ENCODE assay signal across 19 cellular contexts in genomic region chr1:88029899-88030298, GRCh38.
DNase-seq lines count a peak whose midpoint lies in the region; ATAC-seq and TF ChIP-seq lines count a peak whose summit lies in the region.
"Had no signal": no experiment of that assay in that cellular context is flagged by ENCODE, and none has a peak within 500 bp of the region (broad histone marks: within the 10 kb centered on the region; RNA-seq: fewer than 3 reads in every experiment).

No MANE protein-coding gene starts in this region.

- H3K36me3 ChIP-seq in GM23338 (ENCODE audit: insufficient read depth) (no peaks in the 10 kb centered on the region), neural progenitor cell (no peaks in the 10 kb centered on the region), brain microvascular endothelial cell (replicated peaks) (no peaks in the 10 kb centered on the region)
- H3K36me3 ChIP-seq: BE2C, Peyer's patch, SJSA1 had no signal

- peak; percentile 21 to 40; a peak in 3 of 4 replicates for TF ChIP-seq CTCF in GM23338 (conservative IDR thresholded peaks at IDR 0.05; ENCODE audit: low read depth in 2 of 2)
- TF ChIP-seq CTCF in foreskin keratinocyte (conservative IDR thresholded peaks at IDR 0.05) = peak; percentile 18
- TF ChIP-seq CTCF in neural progenitor cell (IDR thresholded peaks at IDR 0.05) = peak; percentile 11
- TF ChIP-seq CTCF in brain microvascular endothelial cell (IDR thresholded peaks at IDR 0.05; ENCODE audit: low read depth, low read length, missing control alignments) = no peak

- H3K4me2 ChIP-seq in GM23338 (no peak overlapping the region), neural progenitor cell (no peak overlapping the region)

- in situ Hi-C loops in brain microvascular endothelial cell (cut with HindIII; ENCODE audit: low pct_ligation_motif_present, low sequenced_read_pairs) = no loop called here

- H3K27ac Mint-ChIP-seq in GM23338 = peak overlapping the region; percentile 56; the same call in 1 of the 2 replicates
- no peak overlapping the region for H3K27ac Mint-ChIP-seq in neural progenitor cell
- H3K27ac Mint-ChIP-seq: CD4-positive, CD25-positive, alpha-beta regulatory T cell had no signal

- peaks cover 4% of the 10 kb centered on the region for H3K9me3 Mint-ChIP-seq in GM23338
- H3K9me3 Mint-ChIP-seq in neural progenitor cell = no peaks in the 10 kb centered on the region

- H3K4me3 Mint-ChIP-seq in GM23338 = no peak overlapping the region
- no peak overlapping the region for H3K4me3 Mint-ChIP-seq in neural progenitor cell
- H3K4me3 Mint-ChIP-seq: CD4-positive, CD25-positive, alpha-beta regulatory T cell had no signal

- H3K4me1 ChIP-seq in GM23338 (ENCODE audit: insufficient read depth) = peaks cover 5% of the 10 kb centered on the region; the same call in 1 of the 2 replicates
- H3K4me1 ChIP-seq in foreskin keratinocyte = no peaks in the 10 kb centered on the region
- no peaks in the 10 kb centered on the region for H3K4me1 ChIP-seq in neural progenitor cell
- H3K4me1 ChIP-seq: BE2C, Peyer's patch, SJSA1 had no signal

- H3K36me3 Mint-ChIP-seq in GM23338 (ENCODE audit: low read depth) (peaks cover under 1% of the 10 kb centered on the region; the same call in 2 of the 3 replicates), neural progenitor cell (no peaks in the 10 kb centered on the region)
- H3K36me3 Mint-ChIP-seq: CD4-positive, CD25-positive, alpha-beta regulatory T cell had no signal

- peak; percentile 43 for DNase-seq in GM23338 (ENCODE audit: low spot score)
- DNase-seq in NCI-H69 (lab: John Stamatoyannopoulos, UW) = peak; percentile 2
- DNase-seq in foreskin keratinocyte = no peak
- no peak for DNase-seq in neural progenitor cell (ENCODE audit: low spot score)
- no peak for DNase-seq in brain microvascular endothelial cell
- DNase-seq in putamen (ENCODE audit: low spot score) = no peak
- DNase-seq: BE2C; CD4-positive, CD25-positive, alpha-beta regulatory T cell; DMS79; HCEC 1CT; KG1; NCI-H1105; NCI-H146; NCI-H2029 treated with DMSO at 0.1 percent for 48 hours; NCI-H2171 treated with DMSO at 0.1 percent for 48 hours; NCI-H524 treated with DMSO at 0.1 percent for 48 hours; Peyer's patch had no signal

- H3K4me3 ChIP-seq in GM23338 (no peak overlapping the region), neural progenitor cell (no peak overlapping the region), brain microvascular endothelial cell (ENCODE audit: low read depth, low read length) (no peak overlapping the region)
- H3K4me3 ChIP-seq: Peyer's patch, SJSA1 had no signal

- H3K27ac ChIP-seq in GM23338 (ENCODE audit: low read depth) (no peak overlapping the region), foreskin keratinocyte (no peak overlapping the region), neural progenitor cell (no peak overlapping the region), brain microvascular endothelial cell (no peak overlapping the region)
- H3K27ac ChIP-seq: Peyer's patch, SJSA1 had no signal

- H3K27me3 ChIP-seq in GM23338 (ENCODE audit: insufficient read depth) (no peaks in the 10 kb centered on the region), foreskin keratinocyte (no peaks in the 10 kb centered on the region), neural progenitor cell (no peaks in the 10 kb centered on the region), brain microvascular endothelial cell (replicated peaks) (no peaks in the 10 kb centered on the region)
- H3K27me3 ChIP-seq: BE2C, Peyer's patch, SJSA1 had no signal

- H3K79me2 ChIP-seq in GM23338 (replicated peaks; ENCODE audit: insufficient read depth) (no peaks in the 10 kb centered on the region), neural progenitor cell (ENCODE audit: low read depth) (no peaks in the 10 kb centered on the region)

- ATAC-seq in GM23338 (peak; percentile 76), foreskin keratinocyte (no peak), GM21360 (IDR thresholded peaks at IDR 0.05; ENCODE audit: unreplicated experiment) (no peak)

- H4K20me1 ChIP-seq in GM23338 (replicated peaks; ENCODE audit: insufficient read depth) (no peaks in the 10 kb centered on the region), neural progenitor cell (ENCODE audit: low read depth) (no peaks in the 10 kb centered on the region)

- no peaks in the 10 kb centered on the region for H3K9me3 ChIP-seq in neural progenitor cell (ENCODE audit: low read depth)
- H3K9me3 ChIP-seq: BE2C, Peyer's patch, SJSA1 had no signal

- H3K27me3 Mint-ChIP-seq in GM23338 (ENCODE audit: insufficient read depth, low read depth, poor library complexity) = no peaks in the 10 kb centered on the region
- H3K27me3 Mint-ChIP-seq in neural progenitor cell (ENCODE audit: insufficient read depth, low read depth) = no peaks in the 10 kb centered on the region
- H3K27me3 Mint-ChIP-seq: CD4-positive, CD25-positive, alpha-beta regulatory T cell had no signal

- no peak overlapping the region for H3K9ac ChIP-seq in neural progenitor cell

- H3F3A ChIP-seq in GM23338 (replicated peaks; ENCODE audit: low read depth) (no peaks in the 10 kb centered on the region), neural progenitor cell (ENCODE audit: low read depth) (no peaks in the 10 kb centered on the region)

- 0 out of 2 replicates have a peak overlapping the region, but pooled peaks have one; percentile 11 for H2AFZ ChIP-seq in GM23338
- H2AFZ ChIP-seq in neural progenitor cell (replicated peaks) = peak overlapping the region; percentile 55

- H3K9me2 ChIP-seq in GM23338 (ENCODE audit: insufficient read depth) = peaks cover 19% of the 10 kb centered on the region

- H3K4me1 Mint-ChIP-seq in GM23338 (peaks cover 15% of the 10 kb centered on the region), neural progenitor cell (no peaks in the 10 kb centered on the region)

TF ChIP-seq in GM23338, 12 proteins besides CTCF, POLR2A, EP300 and RAD21 (continues in another document):
- TF ChIP-seq ETS1 (IDR thresholded peaks at IDR 0.05) = no peak
- no peak for TF ChIP-seq EZH2 (IDR thresholded peaks at IDR 0.05; ENCODE audit: low read depth, unreplicated experiment)
- TF ChIP-seq, protein P1, sequence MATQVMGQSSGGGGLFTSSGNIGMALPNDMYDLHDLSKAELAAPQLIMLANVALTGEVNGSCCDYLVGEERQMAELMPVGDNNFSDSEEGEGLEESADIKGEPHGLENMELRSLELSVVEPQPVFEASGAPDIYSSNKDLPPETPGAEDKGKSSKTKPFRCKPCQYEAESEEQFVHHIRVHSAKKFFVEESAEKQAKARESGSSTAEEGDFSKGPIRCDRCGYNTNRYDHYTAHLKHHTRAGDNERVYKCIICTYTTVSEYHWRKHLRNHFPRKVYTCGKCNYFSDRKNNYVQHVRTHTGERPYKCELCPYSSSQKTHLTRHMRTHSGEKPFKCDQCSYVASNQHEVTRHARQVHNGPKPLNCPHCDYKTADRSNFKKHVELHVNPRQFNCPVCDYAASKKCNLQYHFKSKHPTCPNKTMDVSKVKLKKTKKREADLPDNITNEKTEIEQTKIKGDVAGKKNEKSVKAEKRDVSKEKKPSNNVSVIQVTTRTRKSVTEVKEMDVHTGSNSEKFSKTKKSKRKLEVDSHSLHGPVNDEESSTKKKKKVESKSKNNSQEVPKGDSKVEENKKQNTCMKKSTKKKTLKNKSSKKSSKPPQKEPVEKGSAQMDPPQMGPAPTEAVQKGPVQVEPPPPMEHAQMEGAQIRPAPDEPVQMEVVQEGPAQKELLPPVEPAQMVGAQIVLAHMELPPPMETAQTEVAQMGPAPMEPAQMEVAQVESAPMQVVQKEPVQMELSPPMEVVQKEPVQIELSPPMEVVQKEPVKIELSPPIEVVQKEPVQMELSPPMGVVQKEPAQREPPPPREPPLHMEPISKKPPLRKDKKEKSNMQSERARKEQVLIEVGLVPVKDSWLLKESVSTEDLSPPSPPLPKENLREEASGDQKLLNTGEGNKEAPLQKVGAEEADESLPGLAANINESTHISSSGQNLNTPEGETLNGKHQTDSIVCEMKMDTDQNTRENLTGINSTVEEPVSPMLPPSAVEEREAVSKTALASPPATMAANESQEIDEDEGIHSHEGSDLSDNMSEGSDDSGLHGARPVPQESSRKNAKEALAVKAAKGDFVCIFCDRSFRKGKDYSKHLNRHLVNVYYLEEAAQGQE (IDR thresholded peaks at IDR 0.05; ENCODE audit: unreplicated experiment) = no peak
- no peak for TF ChIP-seq JUNB (IDR thresholded peaks at IDR 0.05; ENCODE audit: unreplicated experiment)
- no peak for TF ChIP-seq POLR2AphosphoS5 (IDR thresholded peaks at IDR 0.05; ENCODE audit: low read depth)
- TF ChIP-seq CREB1 (CRISPR knock-in tag; IDR thresholded peaks at IDR 0.05; ENCODE audit: low read depth) = no peak
- TF ChIP-seq EZH2phosphoT487 (IDR thresholded peaks at IDR 0.05; ENCODE audit: unreplicated experiment) = no peak
- TF ChIP-seq ZNF114 (CRISPR knock-in tag; IDR thresholded peaks at IDR 0.05) = no peak
- TF ChIP-seq STAT1 (IDR thresholded peaks at IDR 0.05; ENCODE audit: unreplicated experiment) = no peak
- TF ChIP-seq ZNF331 (CRISPR knock-in tag; IDR thresholded peaks at IDR 0.05; ENCODE audit: low read depth) = no peak

Comparison
In these comparisons a context has a peak if more than half of its experiments do, and no peak if none do; other contexts are left out.
1. DNase-seq: peak in GM23338 (single experiment) and NCI-H69 (single experiment); none in foreskin keratinocyte (0 of 2), neural progenitor cell (single experiment), brain microvascular endothelial cell (single experiment) and putamen (single experiment).